Comparison of ENCODE assay signal across 1 cellular context in the genomic region with DNA sequence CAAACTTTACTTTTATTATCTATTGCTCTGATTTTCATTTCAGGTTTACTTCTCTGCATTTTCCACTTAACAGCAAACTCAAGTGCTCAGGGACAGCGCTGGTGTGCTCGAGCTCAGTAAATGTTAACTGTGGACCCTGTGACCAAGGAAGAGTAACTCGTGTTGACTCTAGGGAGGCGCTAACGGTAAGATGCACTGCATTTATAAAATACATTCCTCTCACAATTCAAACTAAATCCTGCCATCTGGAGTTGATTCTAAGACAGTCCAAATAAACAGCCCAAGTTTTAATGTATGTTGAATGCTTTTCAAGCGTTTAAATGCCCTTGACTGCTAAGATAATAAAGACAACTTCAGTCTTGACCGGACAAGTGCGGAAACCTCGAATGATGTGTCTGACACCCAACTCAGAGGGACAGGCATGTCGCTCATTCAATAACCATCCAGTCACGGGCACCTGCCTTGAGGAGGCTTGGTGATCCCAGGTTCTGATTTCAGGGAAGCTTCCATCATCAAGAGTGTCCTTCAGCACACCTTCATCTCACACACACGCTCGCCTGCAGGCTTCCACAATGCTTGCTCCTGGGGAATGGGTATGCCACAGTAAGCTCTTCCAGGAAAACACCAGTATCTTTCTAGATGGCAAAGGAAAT.
TF ChIP-seq lines count a peak whose summit lies in the region.

No MANE protein-coding gene starts in this region.

TF ChIP-seq in GM23338, 12 proteins besides CTCF, POLR2A, EP300 and RAD21 (continued from another document):
- TF ChIP-seq, protein P1, sequence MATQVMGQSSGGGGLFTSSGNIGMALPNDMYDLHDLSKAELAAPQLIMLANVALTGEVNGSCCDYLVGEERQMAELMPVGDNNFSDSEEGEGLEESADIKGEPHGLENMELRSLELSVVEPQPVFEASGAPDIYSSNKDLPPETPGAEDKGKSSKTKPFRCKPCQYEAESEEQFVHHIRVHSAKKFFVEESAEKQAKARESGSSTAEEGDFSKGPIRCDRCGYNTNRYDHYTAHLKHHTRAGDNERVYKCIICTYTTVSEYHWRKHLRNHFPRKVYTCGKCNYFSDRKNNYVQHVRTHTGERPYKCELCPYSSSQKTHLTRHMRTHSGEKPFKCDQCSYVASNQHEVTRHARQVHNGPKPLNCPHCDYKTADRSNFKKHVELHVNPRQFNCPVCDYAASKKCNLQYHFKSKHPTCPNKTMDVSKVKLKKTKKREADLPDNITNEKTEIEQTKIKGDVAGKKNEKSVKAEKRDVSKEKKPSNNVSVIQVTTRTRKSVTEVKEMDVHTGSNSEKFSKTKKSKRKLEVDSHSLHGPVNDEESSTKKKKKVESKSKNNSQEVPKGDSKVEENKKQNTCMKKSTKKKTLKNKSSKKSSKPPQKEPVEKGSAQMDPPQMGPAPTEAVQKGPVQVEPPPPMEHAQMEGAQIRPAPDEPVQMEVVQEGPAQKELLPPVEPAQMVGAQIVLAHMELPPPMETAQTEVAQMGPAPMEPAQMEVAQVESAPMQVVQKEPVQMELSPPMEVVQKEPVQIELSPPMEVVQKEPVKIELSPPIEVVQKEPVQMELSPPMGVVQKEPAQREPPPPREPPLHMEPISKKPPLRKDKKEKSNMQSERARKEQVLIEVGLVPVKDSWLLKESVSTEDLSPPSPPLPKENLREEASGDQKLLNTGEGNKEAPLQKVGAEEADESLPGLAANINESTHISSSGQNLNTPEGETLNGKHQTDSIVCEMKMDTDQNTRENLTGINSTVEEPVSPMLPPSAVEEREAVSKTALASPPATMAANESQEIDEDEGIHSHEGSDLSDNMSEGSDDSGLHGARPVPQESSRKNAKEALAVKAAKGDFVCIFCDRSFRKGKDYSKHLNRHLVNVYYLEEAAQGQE (IDR thresholded peaks at IDR 0.05; ENCODE audit: unreplicated experiment) = no peak
- TF ChIP-seq POLR2AphosphoS5 (IDR thresholded peaks at IDR 0.05; ENCODE audit: low read depth) (no peak), EZH2phosphoT487 (IDR thresholded peaks at IDR 0.05; ENCODE audit: unreplicated experiment) (no peak)
